Comparison of ENCODE assay signal across 8 cellular contexts in the genomic region with DNA sequence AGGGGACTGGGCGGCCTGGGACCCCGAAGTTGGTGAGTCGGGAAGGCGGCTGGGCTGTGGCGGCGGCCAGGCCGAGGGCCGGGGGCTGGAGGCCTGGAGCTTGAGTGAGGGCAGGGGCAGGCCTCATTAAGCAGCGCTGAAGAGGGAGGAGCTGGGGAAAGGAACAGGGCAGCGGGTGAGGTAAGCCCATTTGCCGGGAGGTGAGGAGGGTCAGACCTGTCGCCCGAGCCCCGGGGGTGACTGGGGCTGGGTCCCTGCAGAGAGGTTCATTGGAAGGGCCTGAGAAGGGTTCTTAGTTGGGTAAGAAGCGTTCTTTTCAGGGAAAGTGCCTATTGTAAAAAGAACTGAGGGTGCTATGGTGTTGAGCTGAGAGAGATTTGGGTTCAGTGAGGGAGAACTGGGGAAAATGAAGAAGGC. TPM values are rescaled to one million over a fixed set of nuclear protein-coding genes. Genes with fewer than 3 reads are reported as not detected.
DNase-seq lines count a peak whose midpoint lies in the region; ATAC-seq, FAIRE-seq and TF ChIP-seq lines count a peak whose summit lies in the region.

No MANE protein-coding gene starts in this region.

- H2AFZ ChIP-seq in H1 (ENCODE audit: low read length) = no peak overlapping the region

- no peak overlapping the region for H3K4ac ChIP-seq in H1 (replicated peaks; ENCODE audit: insufficient read length, low read depth, low read length)

- TF ChIP-seq POLR2A in H1 (IDR thresholded peaks at IDR 0.05; ENCODE audit: control extremely low read depth in 1 of 2, low read depth in 2 of 2, low read length in 2 of 2) (no peak), upper lobe of left lung (IDR thresholded peaks at IDR 0.05) (peak in 1 of 4 donors; percentile 56)

- CTCF ChIA-PET in CD4-positive, alpha-beta memory T cell (lab: Charles Lee; ENCODE audit: partially characterized antibody) = interaction anchor here (0.9 to 2.5 kb wide), 15 partner anchors 16 to 248 kb away, joined by 3 to 15 read pairs (median 5); a partner anchor contains a TSS
- CTCF ChIA-PET in H1 (lab: Charles Lee; ENCODE audit: partially characterized antibody) = interaction anchor here (0.6 to 2.6 kb wide), 10 partner anchors 10 to 287 kb away, joined by 3 to 14 read pairs (median 4); a partner anchor contains a TSS

- peaks cover 38% of the 10 kb centered on the region for H3K4me1 ChIP-seq in CD4-positive, alpha-beta memory T cell (ENCODE audit: insufficient read depth, low read length)
- H3K4me1 ChIP-seq in H1 (replicated peaks in 1 of 4; ENCODE audit: control insufficient read depth in 3 of 4, insufficient read depth in 4 of 4, low read length in 3 of 4) (peaks cover 0 to 4% (median 1%) of the 10 kb centered on the region in 4 experiments; a peak in 4 of 7 replicates), mononuclear cell (ENCODE audit: insufficient read depth, low read length) (peaks cover 52% of the 10 kb centered on the region), upper lobe of left lung (peaks cover 45 to 60% (median 47%) of the 10 kb centered on the region in 4 donors)

- H3K9ac ChIP-seq in H1 (replicated peaks in 1 of 4; ENCODE audit: extremely low read depth in 1 of 4, low read depth in 3 of 4, low read length in 3 of 4) = peak overlapping the region; percentile 64 to 75 (median 72)

- H4K91ac ChIP-seq in H1 (replicated peaks; ENCODE audit: insufficient read length, low read length) = no peak overlapping the region

- H2BK5ac ChIP-seq in H1 (ENCODE audit: low read depth, low read length) = peak overlapping the region; percentile 53; the same call in 1 of the 2 replicates

- H3K4me3 ChIP-seq in CD4-positive, alpha-beta memory T cell (ENCODE audit: low read length in 2 of 2) = peak overlapping the region; percentile 60 to 73
- H3K4me3 ChIP-seq in H1 (ENCODE audit: extremely low read depth in 1 of 4, insufficient read depth in 2 of 4, low read depth in 3 of 4, low read length in 4 of 4) (peak overlapping the region; percentile 65 to 93 (median 88)), mononuclear cell (ENCODE audit: low read length) (peak overlapping the region; percentile 85), upper lobe of left lung (peak overlapping the region; percentile 70 to 100 (median 87))

- no peak for TF ChIP-seq CTCF in H1 (IDR thresholded peaks at IDR 0.05; ENCODE audit: control extremely low read depth in 1 of 3, insufficient read depth in 1 of 3, low read depth in 1 of 3, low read length in 3 of 3)
- peak in 1 of 6 experiments; percentile 5 for TF ChIP-seq CTCF in upper lobe of left lung (IDR thresholded peaks at IDR 0.05)

- no peak overlapping the region for H4K5ac ChIP-seq in H1 (ENCODE audit: insufficient read length, low read depth, low read length)

- H3K27ac ChIP-seq in CD4-positive, alpha-beta memory T cell (ENCODE audit: low read depth, low read length) = peak overlapping the region; percentile 87
- peak overlapping the region; percentile 12; the same call in 1 of the 2 replicates for H3K27ac ChIP-seq in H1 (ENCODE audit: low read depth, low read length)
- peak overlapping the region; percentile 95 to 98 (median 96) for H3K27ac ChIP-seq in upper lobe of left lung

- no peaks in the 10 kb centered on the region for H3K9me3 ChIP-seq in CD4-positive, alpha-beta memory T cell (ENCODE audit: control insufficient read depth in 1 of 2, low read length in 2 of 2)
- no peaks in the 10 kb centered on the region for H3K9me3 ChIP-seq in H1 (ENCODE audit: insufficient read depth in 2 of 2, low read depth in 1 of 2, low read length in 1 of 2)
- no peaks in the 10 kb centered on the region for H3K9me3 ChIP-seq in mononuclear cell (ENCODE audit: low read depth, low read length)
- no peaks in the 10 kb centered on the region for H3K9me3 ChIP-seq in upper lobe of left lung

- intact Hi-C loops in CD4-positive, alpha-beta memory T cell (cut with micrococcal nuclease) = loop anchor here (2.0 kb wide), 1 partner anchor 22 kb away; a partner anchor contains a TSS

- peak overlapping the region; percentile 35 for H3K56ac ChIP-seq in H1 (replicated peaks; ENCODE audit: insufficient read length, low read depth, low read length)

- no peak overlapping the region for H2BK15ac ChIP-seq in H1 (ENCODE audit: low read length)

- peak overlapping the region; percentile 62; the same call in 1 of the 2 replicates for H3K18ac ChIP-seq in H1 (ENCODE audit: extremely low read depth, low read length)

- no peak for FAIRE-seq in H1 (lab: Jason Lieb, UNC)

- peaks cover 3 to 16% of the 10 kb centered on the region in 2 donors for H3K36me3 Mint-ChIP-seq in CD4-positive, alpha-beta memory T cell

- H3K9me3 Mint-ChIP-seq in CD4-positive, alpha-beta memory T cell = no peaks in the 10 kb centered on the region

- H2BK20ac ChIP-seq in H1 (ENCODE audit: low read length) = no peak overlapping the region

- TF ChIP-seq RAD21 in H1 (IDR thresholded peaks at IDR 0.05 in 1 of 2, conservative IDR thresholded peaks at IDR 0.05 in 1 of 2; ENCODE audit: low read depth in 2 of 2, low read length in 2 of 2) = no peak

- no peaks in the 10 kb centered on the region for H3K27me3 Mint-ChIP-seq in CD4-positive, alpha-beta memory T cell

- no peak overlapping the region for H3K27ac Mint-ChIP-seq in CD4-positive, alpha-beta memory T cell

- peaks cover 0 to 36% of the 10 kb centered on the region in 2 experiments; a peak in 3 of 4 replicates for H3K79me2 ChIP-seq in H1 (ENCODE audit: control insufficient read depth in 1 of 2, insufficient read depth in 2 of 2, low read length in 2 of 2)

- POLR2A ChIA-PET in CD4-positive, alpha-beta memory T cell (lab: Charles Lee; ENCODE audit: partially characterized antibody) = interaction anchor here (0.5 to 3.8 kb wide), 58 partner anchors 9 to 671 kb away, joined by 3 to 155 read pairs (median 5); a partner anchor contains a TSS
- POLR2A ChIA-PET in H1 (lab: Charles Lee; ENCODE audit: partially characterized antibody) = interaction anchor here (0.7 to 2.7 kb wide), 30 partner anchors 9 to 287 kb away, joined by 3 to 16 read pairs (median 4); a partner anchor contains a TSS

- no peaks in the 10 kb centered on the region for H3K36me3 ChIP-seq in CD4-positive, alpha-beta memory T cell (ENCODE audit: insufficient read depth, low read length)
- H3K36me3 ChIP-seq in H1 (ENCODE audit: control insufficient read depth in 2 of 4, insufficient read depth in 4 of 4, low read length in 3 of 4) = peaks cover 0 to 21% (median 10%) of the 10 kb centered on the region in 4 experiments; a peak in 5 of 8 replicates
- H3K36me3 ChIP-seq in upper lobe of left lung = peaks cover 0 to 19% (median 0%) of the 10 kb centered on the region in 4 donors

- no peak overlapping the region for H3K14ac ChIP-seq in H1 (ENCODE audit: insufficient read length)

- peaks cover 6% of the 10 kb centered on the region for H3K23me2 ChIP-seq in H1 (ENCODE audit: low read depth, low read length)

- H3K79me1 ChIP-seq in H1 (ENCODE audit: low read depth, low read length) = peaks cover 2% of the 10 kb centered on the region; the same call in 1 of the 2 replicates

- peaks cover 0 to 3% of the 10 kb centered on the region in 2 experiments for H4K20me1 ChIP-seq in H1 (replicated peaks in 1 of 2; ENCODE audit: control insufficient read depth in 1 of 2, insufficient read depth in 2 of 2, low read length in 2 of 2)

- TF ChIP-seq EP300 in H1 (IDR thresholded peaks at IDR 0.05; ENCODE audit: borderline replicate concordance in 1 of 2, low read depth in 2 of 2, low read length in 2 of 2) (no peak), upper lobe of left lung (IDR thresholded peaks at IDR 0.05) (no peak)

- H2AK5ac ChIP-seq in H1 (ENCODE audit: low read depth, low read length) = no peak overlapping the region

- no peak overlapping the region for H3K23ac ChIP-seq in H1 (ENCODE audit: insufficient read length)

- no peak overlapping the region for H2BK120ac ChIP-seq in H1 (replicated peaks; ENCODE audit: low read depth, low read length)

- no peak overlapping the region for H2BK12ac ChIP-seq in H1 (ENCODE audit: low read depth, low read length)

- ATAC-seq in GM19372 (IDR thresholded peaks at IDR 0.05; ENCODE audit: low read depth, unreplicated experiment) (peak; percentile 7), HG03460 (IDR thresholded peaks at IDR 0.05; ENCODE audit: unreplicated experiment) (peak; percentile 19), upper lobe of left lung (ENCODE audit: low FRiP score in 2 of 2) (peak; percentile 61 to 71)

- no peak for DNase-seq in CD4-positive, alpha-beta memory T cell
- DNase-seq in SK-MEL-5 (ENCODE audit: low read depth, low spot score) (peak; percentile 55), H1 (ENCODE audit: low read depth in 1 of 2, low spot score in 2 of 2) (no peak), upper lobe of left lung (peak in 1 of 2 donors; percentile 63), GOT3 (lab: John Stamatoyannopoulos, UW) (no peak)

- peaks cover 17 to 36% (median 27%) of the 10 kb centered on the region in 4 donors for H3K4me1 Mint-ChIP-seq in CD4-positive, alpha-beta memory T cell

- H4K8ac ChIP-seq in H1 (ENCODE audit: extremely low read depth, insufficient read depth, low read length) = 0 out of 2 replicates have a peak overlapping the region, but pooled peaks have one; percentile 36

- no peak overlapping the region for H3K4me3 Mint-ChIP-seq in CD4-positive, alpha-beta memory T cell

- H3K4me2 ChIP-seq in H1 (ENCODE audit: insufficient read depth in 1 of 2, low read depth in 2 of 2, low read length in 2 of 2) = peak overlapping the region; percentile 61 to 73

- H3K27me3 ChIP-seq in CD4-positive, alpha-beta memory T cell (ENCODE audit: insufficient read depth, low read length) = no peaks in the 10 kb centered on the region
- H3K27me3 ChIP-seq in H1 (replicated peaks in 1 of 4; ENCODE audit: control insufficient read depth in 3 of 4, extremely low read depth in 1 of 4, insufficient read depth in 3 of 4, low read length in 3 of 4) (no peaks in the 10 kb centered on the region), mononuclear cell (ENCODE audit: insufficient read depth, low read length) (no peaks in the 10 kb centered on the region), upper lobe of left lung (no peaks in the 10 kb centered on the region)

- in situ Hi-C loops in SK-MEL-5 (cut with HindIII; ENCODE audit: low pct_unique_long_range_greater_than_20kb, low sequenced_read_pairs) = no loop called here

- 4% methylated on average over 14 of the region's 15 CpGs; no CpG with 5 or more reads in 1 of the 2 experiments for WGBS in H1 (ENCODE audit: extremely low coverage in 1 of 2, insufficient coverage in 1 of 2, insufficient read length in 1 of 2, insufficient replicate concordance in 2 of 2, low coverage in 1 of 2, low lambda C conversion rate in 2 of 2, missing lambda C conversion rate in 1 of 2), 2 experiments
- WGBS in upper lobe of left lung, 2 donors = 2% methylated on average over 15 of the region's 15 CpGs

RNA-seq across cellular contexts. Expression of a gene that starts 0.4 kb away (rescaled TPM):
- total RNA-seq in CD4-positive, alpha-beta memory T cell = 100 to 1,000 TPM; 106 to 112 TPM
- 10 to 100 TPM; 67.5 to 80.8 TPM for polyA plus RNA-seq in CD4-positive, alpha-beta memory T cell
- total RNA-seq in SK-MEL-5 (2014; rRNA removed; shearing (Covaris generic)) = 169 and 175 TPM in 2 replicates
- 207 and 257 TPM in 2 replicates for polyA plus RNA-seq in SK-MEL-5 (2015; cell fraction: cytosol; rRNA removed)
- 277 and 286 TPM in 2 replicates for polyA plus RNA-seq in SK-MEL-5 (2015; cell fraction: nucleus; rRNA removed)
- total RNA-seq in H1 (2021; fragmentation: NEBNext Ultra II Directional; extraction: Animal tissue kit (Norgen Biotek cat#: 25700)) = 56.7 and 65.6 TPM in 2 replicates
- 47.2 and 62.4 TPM in 2 replicates for polyA plus RNA-seq in H1 (2011; rRNA removed)
- polyA plus RNA-seq in H1 (2011; cell fraction: cytosol; rRNA removed) = 61.2 TPM
- 33.7 TPM for polyA plus RNA-seq in H1 (2011; cell fraction: nucleus; rRNA removed)
- 39.6 to 49.1 TPM (median 43.6 TPM) in 4 replicates for polyA plus RNA-seq in H1 (2012, experiment 1 of 2)
- polyA plus RNA-seq in H1 (2012, experiment 2 of 2) = 37.5 TPM
- 38.9 TPM for polyA plus RNA-seq in H1 (2013, experiment 1 of 2)
- polyA plus RNA-seq in H1 (2013, experiment 2 of 2) = 40.2 TPM
- polyA minus RNA-seq in H1 (2011; rRNA and poly(A)+ RNA removed) = 79.5 and 82.6 TPM in 2 replicates
- polyA minus RNA-seq in H1 (2011; cell fraction: cytosol; rRNA and poly(A)+ RNA removed) = 35.5 TPM
- polyA minus RNA-seq in H1 (2011; cell fraction: nucleus; rRNA and poly(A)+ RNA removed) = 28.6 TPM
- 25.1 TPM for total RNA-seq in mononuclear cell
- 100 to 1,000 TPM in 4 of 6 donors, 10 to 100 TPM in 2; 53.4 to 139 (median 116) TPM for total RNA-seq in upper lobe of left lung

RNA-seq across cellular contexts. Expression of a gene that starts 7.7 kb away (rescaled TPM):
- total RNA-seq in CD4-positive, alpha-beta memory T cell = 10 to 100 TPM; 17.5 to 21.5 TPM
- polyA plus RNA-seq in CD4-positive, alpha-beta memory T cell = 1 to 10 TPM; 4.7 to 5.7 TPM
- 896 and 917 TPM in 2 replicates for total RNA-seq in SK-MEL-5 (2014; rRNA removed; shearing (Covaris generic))
- 625 and 776 TPM in 2 replicates for polyA plus RNA-seq in SK-MEL-5 (2015; cell fraction: cytosol; rRNA removed)
- polyA plus RNA-seq in SK-MEL-5 (2015; cell fraction: nucleus; rRNA removed) = 2,816 and 3,274 TPM in 2 replicates
- 41.7 and 42.5 TPM in 2 replicates for total RNA-seq in H1 (2021; fragmentation: NEBNext Ultra II Directional; extraction: Animal tissue kit (Norgen Biotek cat#: 25700))
- 39.4 and 41.6 TPM in 2 replicates for polyA plus RNA-seq in H1 (2011; rRNA removed)
- polyA plus RNA-seq in H1 (2011; cell fraction: cytosol; rRNA removed) = 45.7 TPM
- polyA plus RNA-seq in H1 (2011; cell fraction: nucleus; rRNA removed) = 79.8 TPM
- polyA plus RNA-seq in H1 (2012, experiment 1 of 2) = 49.9 to 51.7 TPM (median 51.1 TPM) in 4 replicates
- 24.2 TPM for polyA plus RNA-seq in H1 (2012, experiment 2 of 2)
- polyA plus RNA-seq in H1 (2013, experiment 1 of 2) = 34.7 TPM
- polyA plus RNA-seq in H1 (2013, experiment 2 of 2) = 34.4 TPM
- 54.2 and 61.6 TPM in 2 replicates for polyA minus RNA-seq in H1 (2011; rRNA and poly(A)+ RNA removed)
- 28.5 TPM for polyA minus RNA-seq in H1 (2011; cell fraction: cytosol; rRNA and poly(A)+ RNA removed)
- polyA minus RNA-seq in H1 (2011; cell fraction: nucleus; rRNA and poly(A)+ RNA removed) = 24.8 TPM
- 6.9 TPM for total RNA-seq in mononuclear cell
- 10 to 100 TPM; 11.7 to 27.9 (median 21.7) TPM for total RNA-seq in upper lobe of left lung

RNA-seq across cellular contexts. Expression of a gene that starts 8.5 kb away (rescaled TPM):
- not detected for total RNA-seq in CD4-positive, alpha-beta memory T cell
- polyA plus RNA-seq in CD4-positive, alpha-beta memory T cell = not detected
- 10,199 and 10,765 TPM in 2 replicates for total RNA-seq in SK-MEL-5 (2014; rRNA removed; shearing (Covaris generic))
- polyA plus RNA-seq in SK-MEL-5 (2015; cell fraction: cytosol; rRNA removed) = 10,555 and 11,322 TPM in 2 replicates
- polyA plus RNA-seq in SK-MEL-5 (2015; cell fraction: nucleus; rRNA removed) = 13,633 and 13,752 TPM in 2 replicates
- 120 and 128 TPM in 2 replicates for total RNA-seq in H1 (2021; fragmentation: NEBNext Ultra II Directional; extraction: Animal tissue kit (Norgen Biotek cat#: 25700))
- polyA plus RNA-seq in H1 (2011; rRNA removed) = 382 and 467 TPM in 2 replicates
- polyA plus RNA-seq in H1 (2011; cell fraction: cytosol; rRNA removed) = 273 TPM
- 777 TPM for polyA plus RNA-seq in H1 (2011; cell fraction: nucleus; rRNA removed)
- 121 to 177 TPM (median 161 TPM) in 4 replicates for polyA plus RNA-seq in H1 (2012, experiment 1 of 2)
- polyA plus RNA-seq in H1 (2012, experiment 2 of 2) = 187 TPM
- 150 TPM for polyA plus RNA-seq in H1 (2013, experiment 1 of 2)
- 120 TPM for polyA plus RNA-seq in H1 (2013, experiment 2 of 2)
- polyA minus RNA-seq in H1 (2011; rRNA and poly(A)+ RNA removed) = 247 and 291 TPM in 2 replicates
- polyA minus RNA-seq in H1 (2011; cell fraction: cytosol; rRNA and poly(A)+ RNA removed) = 109 TPM
- polyA minus RNA-seq in H1 (2011; cell fraction: nucleus; rRNA and poly(A)+ RNA removed) = 104 TPM
- total RNA-seq in mononuclear cell = not detected
- 10 to 100 TPM in 1 of 6 donors, 1 to 10 TPM in 4, under 1 TPM in 1; 0.91 to 45.1 (median 1.5) TPM for total RNA-seq in upper lobe of left lung

RNA-seq across cellular contexts. Expression of a gene that starts 22.8 kb away (rescaled TPM):
- 1 to 10 TPM; 5.4 to 5.9 TPM for total RNA-seq in CD4-positive, alpha-beta memory T cell
- not detected for polyA plus RNA-seq in CD4-positive, alpha-beta memory T cell
- 11.2 and 16.1 TPM in 2 replicates for total RNA-seq in SK-MEL-5 (2014; rRNA removed; shearing (Covaris generic))
- 16.8 and 19.9 TPM in 2 replicates for polyA plus RNA-seq in SK-MEL-5 (2015; cell fraction: cytosol; rRNA removed)
- polyA plus RNA-seq in SK-MEL-5 (2015; cell fraction: nucleus; rRNA removed) = 41.0 and 45.9 TPM in 2 replicates
- total RNA-seq in H1 (2021; fragmentation: NEBNext Ultra II Directional; extraction: Animal tissue kit (Norgen Biotek cat#: 25700)) = 22.5 and 23.1 TPM in 2 replicates
- polyA plus RNA-seq in H1 (2011; rRNA removed) = 26.8 and 31.3 TPM in 2 replicates
- polyA plus RNA-seq in H1 (2011; cell fraction: cytosol; rRNA removed) = 29.5 TPM
- polyA plus RNA-seq in H1 (2011; cell fraction: nucleus; rRNA removed) = 47.9 TPM
- 20.1 to 28.2 TPM (median 26.6 TPM) in 4 replicates for polyA plus RNA-seq in H1 (2012, experiment 1 of 2)
- polyA plus RNA-seq in H1 (2012, experiment 2 of 2) = 24.9 TPM
- polyA plus RNA-seq in H1 (2013, experiment 1 of 2) = 21.4 TPM
- polyA plus RNA-seq in H1 (2013, experiment 2 of 2) = 21.5 TPM
- polyA minus RNA-seq in H1 (2011; rRNA and poly(A)+ RNA removed) = 42.7 and 45.5 TPM in 2 replicates
- polyA minus RNA-seq in H1 (2011; cell fraction: cytosol; rRNA and poly(A)+ RNA removed) = 16.3 TPM
- polyA minus RNA-seq in H1 (2011; cell fraction: nucleus; rRNA and poly(A)+ RNA removed) = 31.2 TPM
- total RNA-seq in mononuclear cell (2.4 TPM), upper lobe of left lung (10 to 100 TPM; 12.8 to 36.3 (median 21.9) TPM)

RNA-seq across cellular contexts. Expression of a gene that starts 43.4 kb away (rescaled TPM):
- total RNA-seq in CD4-positive, alpha-beta memory T cell = 1,000 to 10,000 TPM; 1,301 to 1,410 TPM
- 100 to 1,000 TPM; 195 to 493 TPM for polyA plus RNA-seq in CD4-positive, alpha-beta memory T cell
- 5.7 and 6.9 TPM in 2 replicates for total RNA-seq in SK-MEL-5 (2014; rRNA removed; shearing (Covaris generic))
- 8.3 and 9.4 TPM in 2 replicates for polyA plus RNA-seq in SK-MEL-5 (2015; cell fraction: cytosol; rRNA removed)
- polyA plus RNA-seq in SK-MEL-5 (2015; cell fraction: nucleus; rRNA removed) = 36.7 and 55.3 TPM in 2 replicates
- 18.0 and 21.3 TPM in 2 replicates for total RNA-seq in H1 (2021; fragmentation: NEBNext Ultra II Directional; extraction: Animal tissue kit (Norgen Biotek cat#: 25700))
- 15.9 and 24.4 TPM in 2 replicates for polyA plus RNA-seq in H1 (2011; rRNA removed)
- 16.9 TPM for polyA plus RNA-seq in H1 (2011; cell fraction: cytosol; rRNA removed)
- polyA plus RNA-seq in H1 (2011; cell fraction: nucleus; rRNA removed) = 86.0 TPM
- 23.4 to 38.0 TPM (median 26.0 TPM) in 4 replicates for polyA plus RNA-seq in H1 (2012, experiment 1 of 2)
- polyA plus RNA-seq in H1 (2012, experiment 2 of 2) = 7.8 TPM
- polyA plus RNA-seq in H1 (2013, experiment 1 of 2) = 20.5 TPM
- 23.7 TPM for polyA plus RNA-seq in H1 (2013, experiment 2 of 2)
- 15.0 and 23.9 TPM in 2 replicates for polyA minus RNA-seq in H1 (2011; rRNA and poly(A)+ RNA removed)
- polyA minus RNA-seq in H1 (2011; cell fraction: cytosol; rRNA and poly(A)+ RNA removed) = 14.2 TPM
- 26.5 TPM for polyA minus RNA-seq in H1 (2011; cell fraction: nucleus; rRNA and poly(A)+ RNA removed)
- total RNA-seq in mononuclear cell (329 TPM), upper lobe of left lung (100 to 1,000 TPM in 1 of 6 donors, 10 to 100 TPM in 5; 16.7 to 251 (median 37.3) TPM)

Comparison
In these comparisons a context has a peak if more than half of its experiments do, and no peak if none do; other contexts are left out.
1. H3K27ac ChIP-seq: peak in every context shown above with its lines; median percentile 96 in upper lobe of left lung; 87 in CD4-positive, alpha-beta memory T cell; 12 in H1.
2. ATAC-seq: peak in every context shown above with its lines; median percentile 66 in upper lobe of left lung; 19 in HG03460; 7 in GM19372.
3. RNA of a gene that starts 7.7 kb away (total RNA-seq): 896 to 917 TPM in SK-MEL-5; 41.7 to 42.5 TPM in H1, 11.7 to 27.9 TPM in upper lobe of left lung, 17.5 to 21.5 TPM in CD4-positive, alpha-beta memory T cell and 6.9 TPM in mononuclear cell (single experiment); every median in the first group is over 10 times any median in the second.
4. RNA of a gene that starts 8.5 kb away (total RNA-seq): 10,199 to 10,765 TPM in SK-MEL-5; 120 to 128 TPM in H1, 0.91 to 45.1 TPM in upper lobe of left lung, not detected in CD4-positive, alpha-beta memory T cell and not detected in mononuclear cell (single experiment); every median in the first group is over 10 times any median in the second.
5. Peak in every context shown above with its lines, with median percentiles within 50 percentile points of each other: H3K4me3 ChIP-seq.